8 cellular contexts compared by ENCODE assay signal in the genomic region with DNA sequence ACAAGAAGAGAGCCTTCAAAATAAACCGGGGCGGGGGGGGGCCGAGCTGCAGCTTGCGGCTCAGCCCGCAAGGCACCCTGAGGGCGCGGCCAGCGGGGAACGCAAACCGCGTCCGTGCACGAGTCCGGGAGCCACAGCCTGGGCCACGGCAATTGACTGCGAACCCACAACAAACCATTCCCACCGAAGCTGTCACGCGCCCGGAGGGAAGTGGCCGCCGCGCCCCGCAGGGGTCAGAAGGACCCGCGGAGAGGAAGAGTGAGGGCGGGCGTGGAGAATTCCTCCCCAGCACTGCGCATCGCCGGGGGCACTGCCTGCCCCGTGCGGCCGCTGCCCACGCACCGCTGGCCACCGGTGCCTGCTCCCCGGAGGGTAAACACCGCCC. TPM values are rescaled to one million over a fixed set of nuclear protein-coding genes. Genes with fewer than 3 reads are reported as not detected.
DNase-seq lines count a peak whose midpoint lies in the region; ATAC-seq and TF ChIP-seq lines count a peak whose summit lies in the region.

No MANE protein-coding gene starts in this region.

- TF ChIP-seq CTCF in CD14-positive monocyte (IDR thresholded peaks at IDR 0.05) (no peak), choroid plexus epithelial cell (conservative IDR thresholded peaks at IDR 0.05; ENCODE audit: low read depth, low read length) (no peak), thoracic aorta (IDR thresholded peaks at IDR 0.05) (no peak)

- H3K9me3 ChIP-seq in GM23248 (ENCODE audit: low read depth), result no peaks in the 10 kb centered on the region
- no peaks in the 10 kb centered on the region for H3K9me3 ChIP-seq in SK-N-MC (ENCODE audit: low read depth, low read length)
- H3K9me3 ChIP-seq in thoracic aorta, result no peaks in the 10 kb centered on the region

- H3K4me1 ChIP-seq in GM23248 (ENCODE audit: insufficient read depth), result peaks cover 27% of the 10 kb centered on the region
- H3K4me1 ChIP-seq in thoracic aorta (ENCODE audit: control insufficient read depth in 1 of 2, low read depth in 2 of 2), result peaks cover 17 to 27% of the 10 kb centered on the region in 2 donors

- intact Hi-C loops in CD14-positive monocyte (cut with micrococcal nuclease), result no loop called here

- peak overlapping the region; percentile 77 for H2AFZ ChIP-seq in GM23248

- peaks cover 63 to 74% (median 65%) of the 10 kb centered on the region in 3 donors for H3K27me3 Mint-ChIP-seq in CD14-positive monocyte (ENCODE audit: low read depth in 3 of 3)

- DNase-seq in CD14-positive monocyte (ENCODE audit: low spot score) (no peak), GM23248 (peak; percentile 69), SK-N-MC (ENCODE audit: low read depth, low spot score) (no peak), choroid plexus epithelial cell (ENCODE audit: low read depth) (no peak), lung microvascular endothelial cell (ENCODE audit: low read depth in 2 of 2) (peak; percentile 40 to 46), thoracic aorta (ENCODE audit: low spot score) (no peak), HPDE6-E6E7 (ENCODE audit: extremely low spot score) (no peak), SKM-1 (lab: John Stamatoyannopoulos, UW; ENCODE audit: unreplicated experiment) (no peak)

- H3F3A ChIP-seq in GM23248 (ENCODE audit: insufficient read depth), result peaks cover 15% of the 10 kb centered on the region

- H3K9me2 ChIP-seq in GM23248 (ENCODE audit: insufficient read depth), result no peaks in the 10 kb centered on the region

- H3K27ac Mint-ChIP-seq in CD14-positive monocyte, result no peak overlapping the region

- H3K27me3 ChIP-seq in GM23248 (replicated peaks; ENCODE audit: insufficient read depth) (no peaks in the 10 kb centered on the region), thoracic aorta (replicated peaks; ENCODE audit: insufficient read depth) (no peaks in the 10 kb centered on the region)

- H3K4me3 ChIP-seq in GM23248 (peak overlapping the region; percentile 96), SK-N-MC (peak overlapping the region; percentile 94), choroid plexus epithelial cell (ENCODE audit: low read depth, low read length) (peak overlapping the region; percentile 84), thoracic aorta (peak overlapping the region; percentile 97)

- H4K20me1 ChIP-seq in GM23248 (ENCODE audit: insufficient read depth), result no peaks in the 10 kb centered on the region

- H3K9me3 Mint-ChIP-seq in CD14-positive monocyte, result peaks cover 0 to 11% (median 5%) of the 10 kb centered on the region in 7 donors

- H3K27ac ChIP-seq in GM23248 (peak overlapping the region; percentile 76), SK-N-MC (no peak overlapping the region), thoracic aorta (peak overlapping the region; percentile 73 to 88)

- H3K36me3 ChIP-seq in GM23248 (ENCODE audit: low read depth) (no peaks in the 10 kb centered on the region), SK-N-MC (ENCODE audit: insufficient read depth, low read length) (no peaks in the 10 kb centered on the region), thoracic aorta (no peaks in the 10 kb centered on the region)

- peaks cover 18% of the 10 kb centered on the region for H3K4me1 Mint-ChIP-seq in CD14-positive monocyte

- peak; percentile 14 for ATAC-seq in thoracic aorta (ENCODE audit: insufficient number of reproducible peaks, low FRiP score, low read depth)

- in situ Hi-C loops in GM23248 (cut with MboI), result no loop called here

- WGBS in GM23248 (ENCODE audit: low coverage in 1 of 2, low lambda C conversion rate in 2 of 2, missing lambda C conversion rate in 2 of 2), 2 experiments, result 1 to 2% methylated on average over 35 to 36 of the region's 39 CpGs

- H3K9ac ChIP-seq in GM23248, result peak overlapping the region; percentile 87
- H3K9ac ChIP-seq in SK-N-MC (ENCODE audit: insufficient read length), result peak overlapping the region; percentile 71

- peak overlapping the region; percentile 69 to 93 for H3K4me3 Mint-ChIP-seq in CD14-positive monocyte

- peaks cover 48% of the 10 kb centered on the region for H3K79me2 ChIP-seq in GM23248 (ENCODE audit: insufficient read depth)

- peak overlapping the region; percentile 92 for H3K4me2 ChIP-seq in GM23248 (ENCODE audit: unreplicated experiment)

- peaks cover 0 to 15% of the 10 kb centered on the region in 2 donors for H3K36me3 Mint-ChIP-seq in CD14-positive monocyte

RNA-seq across cellular contexts. Expression of gene TGFBR3, which starts 0.6 kb away (rescaled TPM):
- polyA plus RNA-seq in CD14-positive monocyte, result under 1 TPM; 0.20 to 0.28 TPM
- total RNA-seq in GM23248 (2014; rRNA removed; shearing (Covaris generic)), result 25.4 and 26.5 TPM in 2 replicates
- polyA plus RNA-seq in GM23248 (2016; fragmentation: Nextera tagmentation; extraction: Ambion mirVana), result 16.2 and 17.7 TPM in 2 replicates
- 7.4 and 25.8 TPM in 2 replicates for total RNA-seq in lung microvascular endothelial cell
- total RNA-seq in thoracic aorta, result 10 to 100 TPM; 60.8 to 62.4 TPM

Comparison
In these comparisons a context has a peak if more than half of its experiments do, and no peak if none do; other contexts are left out.
1. DNase-seq: peak in GM23248 (single experiment) and lung microvascular endothelial cell (2 of 2); none in CD14-positive monocyte (single experiment), SK-N-MC (single experiment), choroid plexus epithelial cell (single experiment), thoracic aorta (single experiment), HPDE6-E6E7 (single experiment) and SKM-1 (single experiment).
2. Peak in every context shown above with its lines, with median percentiles within 50 percentile points of each other: H3K4me3 ChIP-seq.